In the genomic region with DNA sequence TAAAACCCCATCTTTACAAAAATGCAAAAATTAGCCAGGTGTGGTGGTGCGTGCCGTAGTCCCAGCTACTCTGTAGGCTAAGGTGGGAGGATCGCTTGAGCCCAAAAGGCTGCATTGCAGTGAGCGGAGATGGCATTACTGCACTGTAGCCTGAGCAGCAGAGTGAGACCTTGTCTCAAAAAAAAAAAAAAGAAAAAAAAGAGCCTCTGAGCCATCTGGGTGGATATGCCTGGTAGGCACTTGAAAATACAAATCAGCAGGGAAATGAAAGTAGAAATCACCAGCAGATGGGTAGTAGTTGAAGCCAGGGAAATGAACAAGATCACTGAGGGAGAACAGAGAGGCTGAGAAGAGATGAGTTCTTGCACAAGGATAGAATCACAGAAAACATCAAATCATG, we compare ENCODE assay signal across 12 cellular contexts.
A peak's percentile ranks its signal among the peaks of the same experiment; 100 is the strongest.
DNase-seq lines count a peak whose midpoint lies in the region; ATAC-seq lines count a peak whose summit lies in the region.
"Had no signal": no experiment of that assay in that cellular context is flagged by ENCODE, and none has a peak within 500 bp of the region (broad histone marks: within the 10 kb centered on the region; RNA-seq: fewer than 3 reads in every experiment).

No MANE protein-coding gene starts in this region.

- H3K4me3 Mint-ChIP-seq in stimulated activated naive CD8-positive, alpha-beta T cell treated with anti-CD3 and anti-CD28 coated beads, Interleukin-15, amount 100 ng/mL, for 72 hours, result no peak overlapping the region

- H3K4me1 Mint-ChIP-seq in stimulated activated naive CD8-positive, alpha-beta T cell treated with anti-CD3 and anti-CD28 coated beads, Interleukin-15, amount 100 ng/mL, for 72 hours, result no peaks in the 10 kb centered on the region

- H3K27me3 Mint-ChIP-seq in stimulated activated naive CD8-positive, alpha-beta T cell treated with anti-CD3 and anti-CD28 coated beads, Interleukin-15, amount 100 ng/mL, for 72 hours, result no peaks in the 10 kb centered on the region

- H3K27ac Mint-ChIP-seq in stimulated activated naive CD8-positive, alpha-beta T cell treated with anti-CD3 and anti-CD28 coated beads, Interleukin-15, amount 100 ng/mL, for 72 hours, result no peak overlapping the region

- no peaks in the 10 kb centered on the region for H3K9me3 Mint-ChIP-seq in stimulated activated naive CD8-positive, alpha-beta T cell treated with anti-CD3 and anti-CD28 coated beads, Interleukin-15, amount 100 ng/mL, for 72 hours

- DNase-seq in stimulated activated naive CD8-positive, alpha-beta T cell treated with anti-CD3 and anti-CD28 coated beads, Interleukin-15, Interleukin-2, amounts not matched to agents 100 U/mL and 50 U/mL, for 24 hours, result no peak
- DNase-seq in stimulated activated naive CD8-positive, alpha-beta T cell treated with anti-CD3 and anti-CD28 coated beads, Interleukin-15, amount 100 ng/mL, for 72 hours, result no peak
- no peak for DNase-seq in COR-L47 (lab: John Stamatoyannopoulos, UW)
- DNase-seq in SW480 (ENCODE audit: low spot score), result no peak
- no peak for DNase-seq in activated naive CD4-positive, alpha-beta T cell (lab: John Stamatoyannopoulos, UW)
- no peak for DNase-seq in hypothalamus (lab: John Stamatoyannopoulos, UW)
- DNase-seq: activated CD4-positive, alpha-beta T cell treated with anti-CD3 and anti-CD28 coated beads, Interleukin-2, amount 50 U/mL, for 1 hour; effector CD8-positive, alpha-beta T cell; NCI-H1436 treated with DMSO at 0.1 percent for 48 hours; Right ventricle myocardium superior had no signal

- ATAC-seq in stimulated activated naive CD8-positive, alpha-beta T cell treated with anti-CD3 and anti-CD28 coated beads, Interleukin-15, Interleukin-2, amounts not matched to agents 100 U/mL and 50 U/mL, for 24 hours, result peak; percentile 46
- no peak for ATAC-seq in stimulated activated naive CD8-positive, alpha-beta T cell treated with anti-CD3 and anti-CD28 coated beads, Interleukin-15, amount 100 ng/mL, for 72 hours
- ATAC-seq in HG02642 (IDR thresholded peaks at IDR 0.05; ENCODE audit: poor library complexity, unreplicated experiment), result peak; percentile 77
- peak; percentile 38 for ATAC-seq in HG03521 (IDR thresholded peaks at IDR 0.05; ENCODE audit: unreplicated experiment)
